Comparison of ENCODE assay signal across 1 cellular context in the genomic region with DNA sequence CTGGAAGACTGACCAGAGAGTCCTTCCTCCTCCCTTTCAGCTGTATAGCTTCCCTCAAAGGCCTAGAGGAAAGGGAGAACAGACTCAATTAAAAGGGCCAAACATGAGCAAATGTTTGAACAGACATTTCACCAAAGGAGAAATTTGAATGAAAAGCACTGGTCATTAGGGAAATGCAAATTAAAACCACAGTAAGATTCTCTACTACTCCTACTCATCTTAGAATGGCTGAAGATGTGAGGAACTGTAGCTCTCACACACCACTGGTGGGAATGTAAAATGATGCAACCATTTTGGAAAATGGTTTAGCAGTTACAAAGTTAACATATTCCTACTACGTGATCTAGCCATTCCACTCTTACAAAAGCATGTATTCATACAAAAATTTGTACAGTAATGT.
TF ChIP-seq lines count a peak whose summit lies in the region.

No MANE protein-coding gene starts in this region.

TF ChIP-seq in GM12878, 131 proteins besides CTCF, POLR2A, EP300 and RAD21 (continued from another document):
- TF ChIP-seq POU2F2 (IDR thresholded peaks at IDR 0.05; ENCODE audit: borderline replicate concordance, low read depth, low read length), result peak; percentile 51; the same call in 1 of the 3 replicates
- TF ChIP-seq, protein P1, sequence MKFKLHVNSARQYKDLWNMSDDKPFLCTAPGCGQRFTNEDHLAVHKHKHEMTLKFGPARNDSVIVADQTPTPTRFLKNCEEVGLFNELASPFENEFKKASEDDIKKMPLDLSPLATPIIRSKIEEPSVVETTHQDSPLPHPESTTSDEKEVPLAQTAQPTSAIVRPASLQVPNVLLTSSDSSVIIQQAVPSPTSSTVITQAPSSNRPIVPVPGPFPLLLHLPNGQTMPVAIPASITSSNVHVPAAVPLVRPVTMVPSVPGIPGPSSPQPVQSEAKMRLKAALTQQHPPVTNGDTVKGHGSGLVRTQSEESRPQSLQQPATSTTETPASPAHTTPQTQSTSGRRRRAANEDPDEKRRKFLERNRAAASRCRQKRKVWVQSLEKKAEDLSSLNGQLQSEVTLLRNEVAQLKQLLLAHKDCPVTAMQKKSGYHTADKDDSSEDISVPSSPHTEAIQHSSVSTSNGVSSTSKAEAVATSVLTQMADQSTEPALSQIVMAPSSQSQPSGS (IDR thresholded peaks at IDR 0.05; ENCODE audit: low read length), result no peak
